Comparison of ENCODE assay signal across 8 cellular contexts in genomic region chr2:98505311-98505808, GRCh38.
A peak's percentile ranks its signal among the peaks of the same experiment; 100 is the strongest.
DNase-seq lines count a peak whose midpoint lies in the region; ATAC-seq and TF ChIP-seq lines count a peak whose summit lies in the region.

No MANE protein-coding gene starts in this region.

- peaks cover 4% of the 10 kb centered on the region for H3K36me3 Mint-ChIP-seq in activated naive CD4-positive, alpha-beta T cell treated with anti-CD3 and anti-CD28 coated beads, Interleukin-2, amount 50 U/mL, for 24 hours
- H3K36me3 Mint-ChIP-seq in type B pancreatic cell: peaks cover 7% of the 10 kb centered on the region

- peak overlapping the region; percentile 8 for H3K4me3 Mint-ChIP-seq in activated naive CD4-positive, alpha-beta T cell treated with anti-CD3 and anti-CD28 coated beads, Interleukin-2, amount 50 U/mL, for 24 hours
- H3K4me3 Mint-ChIP-seq in type B pancreatic cell: peak overlapping the region; percentile 25

- H3K27ac Mint-ChIP-seq in activated naive CD4-positive, alpha-beta T cell treated with anti-CD3 and anti-CD28 coated beads, Interleukin-2, amount 50 U/mL, for 24 hours: peak overlapping the region; percentile 10
- peak overlapping the region; percentile 86 for H3K27ac Mint-ChIP-seq in type B pancreatic cell

- DNase-seq in activated gamma-delta T cell treated with Interleukin-2 at 50 U/mL for 16 hours (peak; percentile 28), activated gamma-delta T cell (lab: John Stamatoyannopoulos, UW) (no peak), medulla oblongata (ENCODE audit: extremely low spot score) (peak; percentile 69), type B pancreatic cell (ENCODE audit: extremely low spot score, unreplicated experiment) (no peak), COR-L47 (lab: John Stamatoyannopoulos, UW) (no peak)

- no peaks in the 10 kb centered on the region for H3K27me3 Mint-ChIP-seq in activated naive CD4-positive, alpha-beta T cell treated with anti-CD3 and anti-CD28 coated beads, Interleukin-2, amount 50 U/mL, for 24 hours
- no peaks in the 10 kb centered on the region for H3K27me3 Mint-ChIP-seq in type B pancreatic cell

- no peak for TF ChIP-seq CTCF in type B pancreatic cell (conservative IDR thresholded peaks at IDR 0.05)

- ATAC-seq in HG02981 (IDR thresholded peaks at IDR 0.05; ENCODE audit: unreplicated experiment) (no peak), GM21390 (IDR thresholded peaks at IDR 0.05; ENCODE audit: unreplicated experiment) (no peak)

- H3K4me1 Mint-ChIP-seq in activated naive CD4-positive, alpha-beta T cell treated with anti-CD3 and anti-CD28 coated beads, Interleukin-2, amount 50 U/mL, for 24 hours: peaks cover 94% of the 10 kb centered on the region
- peaks cover 56% of the 10 kb centered on the region for H3K4me1 Mint-ChIP-seq in type B pancreatic cell (ENCODE audit: unreplicated experiment)

- no peaks in the 10 kb centered on the region for H3K9me3 Mint-ChIP-seq in activated naive CD4-positive, alpha-beta T cell treated with anti-CD3 and anti-CD28 coated beads, Interleukin-2, amount 50 U/mL, for 24 hours
- H3K9me3 Mint-ChIP-seq in type B pancreatic cell: peaks cover 2% of the 10 kb centered on the region

Comparison
In these comparisons a context has a peak if more than half of its experiments do, and no peak if none do; other contexts are left out.
1. DNase-seq: peak in activated gamma-delta T cell treated with Interleukin-2 at 50 U/mL for 16 hours (single experiment) and medulla oblongata (single experiment); none in activated gamma-delta T cell (single experiment), type B pancreatic cell (single experiment) and COR-L47 (single experiment).